In genomic region chr16:88783391-88784073, GRCh38 we compare ENCODE assay signal across 8 cellular contexts. TPM values are rescaled to one million over a fixed set of nuclear protein-coding genes. Genes with fewer than 3 reads are reported as not detected.
DNase-seq lines count a peak whose midpoint lies in the region; ATAC-seq and TF ChIP-seq lines count a peak whose summit lies in the region.

No MANE protein-coding gene starts in this region.

- DNase-seq in activated T-cell treated with anti-CD3 and anti-CD28 coated beads, Interleukin-2, amount 50 U/mL, for 24 hours: peak; percentile 49
- no peak for DNase-seq in activated T-cell treated with anti-CD3 and anti-CD28 coated beads for 4 hours
- DNase-seq in activated naive CD8-positive, alpha-beta T cell treated with anti-CD3 and anti-CD28 coated beads for 36 hours: no peak
- DNase-seq in right cardiac atrium: peak in 2 of 3 donors; percentile 30 to 80
- DNase-seq in renal cortical epithelial cell (ENCODE audit: low read depth): peak; percentile 24
- no peak for DNase-seq in GM10248 (ENCODE audit: extremely low spot score)

- peak overlapping the region; percentile 58 for H3K27ac ChIP-seq in right cardiac atrium (ENCODE audit: low read length)

- H3K27me3 Mint-ChIP-seq in activated T-cell treated with anti-CD3 and anti-CD28 coated beads, Interleukin-2, amount 50 U/mL, for 24 hours: no peaks in the 10 kb centered on the region
- H3K27me3 Mint-ChIP-seq in activated naive CD8-positive, alpha-beta T cell treated with anti-CD3 and anti-CD28 coated beads for 36 hours: no peaks in the 10 kb centered on the region

- H3K27me3 ChIP-seq in right cardiac atrium (ENCODE audit: control insufficient read depth, insufficient read depth): no peaks in the 10 kb centered on the region

- peaks cover 17% of the 10 kb centered on the region for H3K36me3 Mint-ChIP-seq in activated T-cell treated with anti-CD3 and anti-CD28 coated beads, Interleukin-2, amount 50 U/mL, for 24 hours (ENCODE audit: low read depth)
- no peaks in the 10 kb centered on the region for H3K36me3 Mint-ChIP-seq in activated naive CD8-positive, alpha-beta T cell treated with anti-CD3 and anti-CD28 coated beads for 36 hours

- peaks cover 51% of the 10 kb centered on the region for H3K4me1 Mint-ChIP-seq in activated T-cell treated with anti-CD3 and anti-CD28 coated beads, Interleukin-2, amount 50 U/mL, for 24 hours (ENCODE audit: low read depth)
- H3K4me1 Mint-ChIP-seq in activated naive CD8-positive, alpha-beta T cell treated with anti-CD3 and anti-CD28 coated beads for 36 hours: peaks cover 38% of the 10 kb centered on the region

- H3K4me3 ChIP-seq in right cardiac atrium (ENCODE audit: low read length): peak overlapping the region; percentile 70

- peak; percentile 46 to 49 for ATAC-seq in right cardiac atrium
- ATAC-seq in HG03520 (IDR thresholded peaks at IDR 0.05; ENCODE audit: unreplicated experiment): no peak
- ATAC-seq in HG03460 (IDR thresholded peaks at IDR 0.05; ENCODE audit: unreplicated experiment): no peak

- H3K9me3 ChIP-seq in right cardiac atrium (ENCODE audit: control insufficient read depth, low read length): no peaks in the 10 kb centered on the region

- POLR2A ChIA-PET in GM10248 (lab: Yijun Ruan, JAX): interaction anchor here (0.6 to 0.7 kb wide), 2 partner anchors 27 to 195 kb away, joined by 3 read pairs; no protein-coding TSS in a partner anchor

- peak overlapping the region; percentile 97 for H3K27ac Mint-ChIP-seq in activated T-cell treated with anti-CD3 and anti-CD28 coated beads, Interleukin-2, amount 50 U/mL, for 24 hours
- H3K27ac Mint-ChIP-seq in activated naive CD8-positive, alpha-beta T cell treated with anti-CD3 and anti-CD28 coated beads for 36 hours: peak overlapping the region; percentile 71

- CTCF ChIA-PET in GM10248 (lab: Yijun Ruan, JAX): interaction anchor here (0.9 to 7.8 kb wide), 12 partner anchors 11 to 47 kb away, joined by 3 to 80 read pairs (median 5); partner anchors contain the start of gene APRT

- no peaks in the 10 kb centered on the region for H3K9me3 Mint-ChIP-seq in activated T-cell treated with anti-CD3 and anti-CD28 coated beads, Interleukin-2, amount 50 U/mL, for 24 hours
- no peaks in the 10 kb centered on the region for H3K9me3 Mint-ChIP-seq in activated naive CD8-positive, alpha-beta T cell treated with anti-CD3 and anti-CD28 coated beads for 36 hours

- no peak for TF ChIP-seq CTCF in GM10248 (IDR thresholded peaks at IDR 0.05; ENCODE audit: control extremely low read depth, extremely low read depth, low read depth, missing control alignments)

- intact Hi-C loops in right cardiac atrium (cut with DNase I): loop anchor here in 3 of 4 donors (2.0 to 5.0 kb wide), 3 partner anchors 36 to 41 kb away; no protein-coding TSS in a partner anchor

- WGBS in right cardiac atrium: 41% methylated on average over 27 of the region's 27 CpGs

- peak overlapping the region; percentile 83 for H3K4me3 Mint-ChIP-seq in activated T-cell treated with anti-CD3 and anti-CD28 coated beads, Interleukin-2, amount 50 U/mL, for 24 hours
- H3K4me3 Mint-ChIP-seq in activated naive CD8-positive, alpha-beta T cell treated with anti-CD3 and anti-CD28 coated beads for 36 hours: peak overlapping the region; percentile 86

- peaks cover 4% of the 10 kb centered on the region for H3K4me1 ChIP-seq in right cardiac atrium (ENCODE audit: control insufficient read depth, insufficient read depth, low read length)

RNA-seq across cellular contexts. Expression of gene PIEZO1, which starts 1.5 kb away (rescaled TPM):
- 10 to 100 TPM; 86.7 to 87.0 TPM for total RNA-seq in activated naive CD8-positive, alpha-beta T cell treated with anti-CD3 and anti-CD28 coated beads for 36 hours
- 10 to 100 TPM; 21.7 to 45.6 (median 29.8) TPM for total RNA-seq in right cardiac atrium
- 37.3 TPM for polyA plus RNA-seq in right cardiac atrium
- total RNA-seq in renal cortical epithelial cell: 147 and 282 TPM in 2 replicates

RNA-seq across cellular contexts. Expression of gene CDT1, which starts 20.1 kb away (rescaled TPM):
- 100 to 1,000 TPM; 156 to 158 TPM for total RNA-seq in activated naive CD8-positive, alpha-beta T cell treated with anti-CD3 and anti-CD28 coated beads for 36 hours
- total RNA-seq in right cardiac atrium (1 to 10 TPM in 2 of 4 donors, under 1 TPM in 2; 0.57 to 3.1 (median 1.1) TPM), renal cortical epithelial cell (1.1 and 7.6 TPM in 2 replicates)
- polyA plus RNA-seq in right cardiac atrium: 0.27 TPM

RNA-seq across cellular contexts. Expression of gene APRT, which starts 28.2 kb away (rescaled TPM):
- 100 to 1,000 TPM; 241 to 272 TPM for total RNA-seq in activated naive CD8-positive, alpha-beta T cell treated with anti-CD3 and anti-CD28 coated beads for 36 hours
- 10 to 100 TPM; 40.8 to 65.8 (median 50.7) TPM for total RNA-seq in right cardiac atrium
- 82.0 TPM for polyA plus RNA-seq in right cardiac atrium
- total RNA-seq in renal cortical epithelial cell: 55.4 and 98.3 TPM in 2 replicates

Comparison
In these comparisons a context has a peak if more than half of its experiments do, and no peak if none do; other contexts are left out.
1. DNase-seq: peak in activated T-cell treated with anti-CD3 and anti-CD28 coated beads, Interleukin-2, amount 50 U/mL, for 24 hours (single experiment), right cardiac atrium (2 of 3) and renal cortical epithelial cell (single experiment); none in activated T-cell treated with anti-CD3 and anti-CD28 coated beads for 4 hours (single experiment), activated naive CD8-positive, alpha-beta T cell treated with anti-CD3 and anti-CD28 coated beads for 36 hours (single experiment) and GM10248 (single experiment).
2. ATAC-seq: peak in right cardiac atrium (2 of 2); none in HG03520 (single experiment) and HG03460 (single experiment).
3. RNA of gene CDT1, which starts 20.1 kb away (total RNA-seq): 156 to 158 TPM in activated naive CD8-positive, alpha-beta T cell treated with anti-CD3 and anti-CD28 coated beads for 36 hours; 0.57 to 3.1 TPM in right cardiac atrium and 1.1 to 7.6 TPM in renal cortical epithelial cell; every median in the first group is over 10 times any median in the second.